Comparison of ENCODE assay signal across 18 cellular contexts in genomic region chr14:52058346-52058745, GRCh38. TPM values are rescaled to one million over a fixed set of nuclear protein-coding genes. Genes with fewer than 3 reads are reported as not detected.
A peak's percentile ranks its signal among the peaks of the same experiment; 100 is the strongest.
DNase-seq lines count a peak whose midpoint lies in the region; ATAC-seq, FAIRE-seq and TF ChIP-seq lines count a peak whose summit lies in the region.
"Had no signal": no experiment of that assay in that cellular context is flagged by ENCODE, and none has a peak within 500 bp of the region (broad histone marks: within the 10 kb centered on the region; RNA-seq: fewer than 3 reads in every experiment).

No MANE protein-coding gene starts in this region.

- H3K9me3 ChIP-seq in heart left ventricle (no peaks in the 10 kb centered on the region), astrocyte (ENCODE audit: insufficient read depth, low read depth, low read length) (no peaks in the 10 kb centered on the region), transverse colon (no peaks in the 10 kb centered on the region), aorta (ENCODE audit: control insufficient read depth, low read length) (no peaks in the 10 kb centered on the region)
- H3K9me3 ChIP-seq: BLaER1, Caco-2 had no signal

- in situ Hi-C loops in transverse colon (cut with MboI; ENCODE audit: low pct_ligation_motif_present in 1 of 4, low pct_unique_long_range_greater_than_20kb in 1 of 4, low sequenced_read_pairs in 3 of 4) = no loop called here

- DNase-seq in heart left ventricle (no peak), Right ventricle myocardium inferior (ENCODE audit: missing footprints) (no peak), astrocyte (ENCODE audit: low read depth) (no peak), omental fat pad (ENCODE audit: low spot score) (no peak), transverse colon (no peak), aorta (no peak)
- DNase-seq: AML-193; Caco-2; CD8-positive, alpha-beta memory T cell; GM23248 had no signal

- H3K27ac Mint-ChIP-seq in astrocyte (ENCODE audit: unreplicated experiment) = no peak overlapping the region
- H3K27ac Mint-ChIP-seq: CD8-positive, alpha-beta memory T cell had no signal

- H3K36me3 ChIP-seq in heart left ventricle (peaks cover 0 to 53% (median 11%) of the 10 kb centered on the region in 9 donors), astrocyte (ENCODE audit: insufficient read depth, low read length) (peaks cover 14% of the 10 kb centered on the region), transverse colon (no peaks in the 10 kb centered on the region), aorta (ENCODE audit: control insufficient read depth in 1 of 2, insufficient read depth in 2 of 2, low read length in 1 of 2) (no peaks in the 10 kb centered on the region)

- TF ChIP-seq CTCF in heart left ventricle (IDR thresholded peaks at IDR 0.05) (no peak), astrocyte (IDR thresholded peaks at IDR 0.05; ENCODE audit: insufficient read depth, low read depth, low read length) (no peak), omental fat pad (IDR thresholded peaks at IDR 0.05) (no peak), transverse colon (IDR thresholded peaks at IDR 0.05) (no peak)

- peaks cover 4% of the 10 kb centered on the region for H4K20me1 ChIP-seq in astrocyte (ENCODE audit: insufficient read depth, low read length)

- peaks cover 12% of the 10 kb centered on the region for H3K27me3 Mint-ChIP-seq in astrocyte (ENCODE audit: low read depth, unreplicated experiment)

- H3K27me3 ChIP-seq in heart left ventricle (no peaks in the 10 kb centered on the region), astrocyte (ENCODE audit: insufficient read depth, low read length) (no peaks in the 10 kb centered on the region), transverse colon (no peaks in the 10 kb centered on the region), aorta (ENCODE audit: control insufficient read depth in 1 of 2, insufficient read depth in 2 of 2, low read length in 1 of 2) (no peaks in the 10 kb centered on the region)
- H3K27me3 ChIP-seq: BLaER1 had no signal

- no peak overlapping the region for H2AFZ ChIP-seq in astrocyte (ENCODE audit: low read depth, low read length)
- H2AFZ ChIP-seq: GM23248 had no signal

- intact Hi-C loops in heart left ventricle (cut with DNase I) = no loop called here
- intact Hi-C loops in Right ventricle myocardium inferior (cut with DNase I) = no loop called here
- intact Hi-C loops in transverse colon (cut with DNase I; ENCODE audit: low total_unique reads) = no loop called here
- intact Hi-C loops in aorta (cut with DNase I) = no loop called here

- H3K4me1 Mint-ChIP-seq in astrocyte (ENCODE audit: low read depth, unreplicated experiment) = peaks cover 11% of the 10 kb centered on the region
- H3K4me1 Mint-ChIP-seq: CD8-positive, alpha-beta memory T cell had no signal

- H3K4me3 ChIP-seq in heart left ventricle = no peak overlapping the region
- no peak overlapping the region for H3K4me3 ChIP-seq in astrocyte (ENCODE audit: insufficient read depth, low read depth, low read length)
- no peak overlapping the region for H3K4me3 ChIP-seq in transverse colon
- H3K4me3 ChIP-seq in aorta (ENCODE audit: low read length in 2 of 2) = no peak overlapping the region
- H3K4me3 ChIP-seq: BLaER1, GM12878, GM23248 had no signal

- WGBS in heart left ventricle, 4 donors = 47 to 65% (median 57%) methylated on average over 3 of the region's 3 CpGs
- WGBS in transverse colon (ENCODE audit: low coverage in 1 of 2), 2 donors = 69 to 75% methylated on average over 3 of the region's 3 CpGs
- WGBS in aorta, 2 donors = 24 to 36% methylated on average over 3 of the region's 3 CpGs

- H3K27ac ChIP-seq in heart left ventricle (peak overlapping the region in 9 of 12 donors; percentile 21 to 81 (median 48)), astrocyte (ENCODE audit: low read depth, low read length) (no peak overlapping the region), transverse colon (peak overlapping the region in 3 of 4 donors; percentile 54 to 79 (median 62)), aorta (ENCODE audit: low read depth in 1 of 2, low read length in 2 of 2) (no peak overlapping the region)
- H3K27ac ChIP-seq: 22Rv1, BLaER1, GM23248 had no signal

- H3K79me2 ChIP-seq in astrocyte (ENCODE audit: insufficient read depth, low read length) = peaks cover 11% of the 10 kb centered on the region

- H3K4me1 ChIP-seq in heart left ventricle = peaks cover 0 to 80% (median 67%) of the 10 kb centered on the region in 12 donors
- H3K4me1 ChIP-seq in astrocyte (ENCODE audit: insufficient read depth, low read length) = peaks cover 16% of the 10 kb centered on the region
- H3K4me1 ChIP-seq in transverse colon = peaks cover 17 to 53% (median 37%) of the 10 kb centered on the region in 4 donors
- peaks cover 0 to 8% of the 10 kb centered on the region in 2 donors for H3K4me1 ChIP-seq in aorta (ENCODE audit: control insufficient read depth in 1 of 2, insufficient read depth in 2 of 2, low read length in 2 of 2)

- H3K4me3 Mint-ChIP-seq in astrocyte (ENCODE audit: unreplicated experiment) = no peak overlapping the region
- H3K4me3 Mint-ChIP-seq: CD8-positive, alpha-beta memory T cell had no signal

- H3K36me3 Mint-ChIP-seq in astrocyte (ENCODE audit: low read depth, unreplicated experiment) = no peaks in the 10 kb centered on the region

- TF ChIP-seq EP300 in transverse colon (IDR thresholded peaks at IDR 0.05; ENCODE audit: low read depth) = no peak

- ATAC-seq in heart left ventricle (no peak), Right ventricle myocardium inferior (no peak), omental fat pad (ENCODE audit: low FRiP score) (peak; percentile 6), GM21576 (IDR thresholded peaks at IDR 0.05; ENCODE audit: unreplicated experiment) (no peak), aorta (ENCODE audit: low FRiP score) (no peak), HG03571 (IDR thresholded peaks at IDR 0.05; ENCODE audit: unreplicated experiment) (no peak)
- ATAC-seq: GM12878 had no signal

- peak; percentile 39 for FAIRE-seq in astrocyte (lab: Jason Lieb, UNC)
- FAIRE-seq: GM12878, GM18507, H54 had no signal

- TF ChIP-seq POLR2A in heart left ventricle (IDR thresholded peaks at IDR 0.05) (no peak), transverse colon (IDR thresholded peaks at IDR 0.05) (no peak)

- H3K9ac ChIP-seq in astrocyte (ENCODE audit: low read length) = no peak overlapping the region
- H3K9ac ChIP-seq: BLaER1, GM23248 had no signal

- H3K4me2 ChIP-seq in astrocyte (ENCODE audit: low read length) = no peak overlapping the region
- H3K4me2 ChIP-seq: BLaER1 had no signal

- H3K9me3 Mint-ChIP-seq in astrocyte (ENCODE audit: unreplicated experiment) = no peaks in the 10 kb centered on the region
- H3K9me3 Mint-ChIP-seq: CD8-positive, alpha-beta memory T cell had no signal

RNA-seq across cellular contexts. Expression of gene NID2, which starts 10.5 kb away (rescaled TPM):
- 10 to 100 TPM; 32.0 to 77.4 (median 40.9) TPM for total RNA-seq in heart left ventricle
- 10 to 100 TPM; 17.3 to 18.8 TPM for polyA plus RNA-seq in heart left ventricle
- 41.8 TPM for total RNA-seq in Right ventricle myocardium inferior
- 11.4 and 22.3 TPM in 2 replicates for total RNA-seq in astrocyte
- 10 to 100 TPM; 33.3 to 67.0 (median 45.4) TPM for total RNA-seq in omental fat pad
- total RNA-seq in transverse colon = 10 to 100 TPM in 3 of 4 donors, 1 to 10 TPM in 1; 8.3 to 62.7 (median 27.4) TPM
- 10 to 100 TPM; 22.1 to 56.6 TPM for total RNA-seq in aorta
- 10 to 100 TPM in 1 of 2 donors, 1 to 10 TPM in 1; 2.8 to 30.9 TPM for polyA plus RNA-seq in aorta
- total RNA-seq: CD8-positive, alpha-beta memory T cell; G401 had no signal

Comparison
In these comparisons a context has a peak if more than half of its experiments do, and no peak if none do; other contexts are left out.
1. H3K27ac ChIP-seq: peak in heart left ventricle (9 of 12) and transverse colon (3 of 4); none in astrocyte (single experiment) and aorta (0 of 2).